ENCODE assay signal across 14 cellular contexts in genomic region chr5:139571543-139571942, GRCh38. TPM values are rescaled to one million over a fixed set of nuclear protein-coding genes. Genes with fewer than 3 reads are reported as not detected.
A peak's percentile ranks its signal among the peaks of the same experiment; 100 is the strongest.
DNase-seq lines count a peak whose midpoint lies in the region; ATAC-seq, FAIRE-seq and TF ChIP-seq lines count a peak whose summit lies in the region.
"Had no signal": no experiment of that assay in that cellular context is flagged by ENCODE, and none has a peak within 500 bp of the region (broad histone marks: within the 10 kb centered on the region; RNA-seq: fewer than 3 reads in every experiment).

No MANE protein-coding gene starts in this region.

- H3K9me3 ChIP-seq in A549 (no peaks in the 10 kb centered on the region), right lobe of liver (no peaks in the 10 kb centered on the region)
- no peaks in the 10 kb centered on the region for H3K9me3 ChIP-seq in CD4-positive, alpha-beta memory T cell (ENCODE audit: control insufficient read depth in 1 of 2, low read length in 2 of 2)
- H3K9me3 ChIP-seq: BE2C had no signal

- no peaks in the 10 kb centered on the region for H3K9me3 Mint-ChIP-seq in CD4-positive, alpha-beta memory T cell
- H3K9me3 Mint-ChIP-seq in activated CD4-positive, alpha-beta memory T cell treated with anti-CD3 and anti-CD28 coated beads, Interleukin-2, amount 10 ng/mL, durations not matched to agents 7 days and 5 days = no peaks in the 10 kb centered on the region

- TF ChIP-seq POLR2A in A549 (IDR thresholded peaks at IDR 0.05; ENCODE audit: low read length) (no peak), right lobe of liver (IDR thresholded peaks at IDR 0.05) (no peak), lower leg skin (IDR thresholded peaks at IDR 0.05) (no peak)

- intact Hi-C loops in CD4-positive, alpha-beta memory T cell (cut with micrococcal nuclease) = no loop called here
- intact Hi-C loops in right lobe of liver (cut with DNase I) (no loop called here), lower leg skin (cut with DNase I; ENCODE audit: low total_unique reads) (loop anchor here (1.0 kb wide), 1 partner anchor 17 kb away; no protein-coding TSS in a partner anchor)

- peak overlapping the region; percentile 15; the same call in 1 of the 3 replicates for H3K4me2 ChIP-seq in A549

- H3K27ac ChIP-seq in A549 (peak overlapping the region in 1 of 2 experiments; percentile 32; a peak in 1 of 6 replicates), right lobe of liver (peak overlapping the region; percentile 9 to 12 (median 10))
- no peak overlapping the region for H3K27ac ChIP-seq in CD4-positive, alpha-beta memory T cell (ENCODE audit: low read depth, low read length)
- H3K27ac ChIP-seq: RWPE1 had no signal

- CTCF ChIA-PET in A549 (lab: Yijun Ruan, JAX) = interaction anchor here (1.0 to 2.4 kb wide), 6 partner anchors 9 to 194 kb away, joined by 3 to 9 read pairs (median 3); no protein-coding TSS in a partner anchor
- CTCF ChIA-PET in CD4-positive, alpha-beta memory T cell (lab: Charles Lee; ENCODE audit: partially characterized antibody) = interaction anchor here (0.6 to 7.3 kb wide), 8 partner anchors 8 to 151 kb away, joined by 3 to 63 read pairs (median 3); no protein-coding TSS in a partner anchor
- CTCF ChIA-PET in activated CD4-positive, alpha-beta memory T cell treated with anti-CD3 and anti-CD28 coated beads, Interleukin-2, amount 10 ng/mL, durations not matched to agents 7 days and 5 days (lab: Charles Lee) = interaction anchor here (0.5 to 0.7 kb wide), 3 partner anchors 33 to 599 kb away, joined by 3 read pairs; no protein-coding TSS in a partner anchor

- H3K27me3 ChIP-seq in CD4-positive, alpha-beta memory T cell (ENCODE audit: insufficient read depth, low read length) = no peaks in the 10 kb centered on the region
- no peaks in the 10 kb centered on the region for H3K27me3 ChIP-seq in right lobe of liver
- H3K27me3 ChIP-seq: BE2C had no signal

- 75% methylated on average over 3 of the region's 3 CpGs for WGBS in A549 (ENCODE audit: missing lambda C conversion rate)
- WGBS in right lobe of liver (ENCODE audit: insufficient coverage, low coverage, low lambda C conversion rate, missing lambda C conversion rate) = 35% methylated on average over 3 of the region's 3 CpGs
- WGBS in lower leg skin, 2 donors = 55 to 66% methylated on average over 3 of the region's 3 CpGs

- no peaks in the 10 kb centered on the region for H3K27me3 Mint-ChIP-seq in CD4-positive, alpha-beta memory T cell
- no peaks in the 10 kb centered on the region for H3K27me3 Mint-ChIP-seq in activated CD4-positive, alpha-beta memory T cell treated with anti-CD3 and anti-CD28 coated beads, Interleukin-2, amount 10 ng/mL, durations not matched to agents 7 days and 5 days

- H3K27ac Mint-ChIP-seq in CD4-positive, alpha-beta memory T cell = peak overlapping the region; percentile 58 to 96 (median 76)
- H3K27ac Mint-ChIP-seq in activated CD4-positive, alpha-beta memory T cell treated with anti-CD3 and anti-CD28 coated beads, Interleukin-2, amount 10 ng/mL, durations not matched to agents 7 days and 5 days = peak overlapping the region; percentile 61

- FAIRE-seq in A549 (lab: Jason Lieb, UNC) = no peak
- FAIRE-seq: kidney had no signal

- peaks cover 44 to 82% (median 66%) of the 10 kb centered on the region in 4 donors for H3K4me1 Mint-ChIP-seq in CD4-positive, alpha-beta memory T cell
- H3K4me1 Mint-ChIP-seq in activated CD4-positive, alpha-beta memory T cell treated with anti-CD3 and anti-CD28 coated beads, Interleukin-2, amount 10 ng/mL, durations not matched to agents 7 days and 5 days = peaks cover 63% of the 10 kb centered on the region

- ATAC-seq in A549 (no peak), right lobe of liver (peak in 2 of 4 donors; percentile 10 to 18)
- ATAC-seq: HCT116 had no signal

- no peak for DNase-seq in A549 (ENCODE audit: low read depth in 1 of 2, low spot score in 1 of 2)
- DNase-seq in CD4-positive, alpha-beta memory T cell = no peak
- no peak for DNase-seq in activated CD4-positive, alpha-beta memory T cell treated with anti-CD3 and anti-CD28 coated beads, Interleukin-2, amount 10 ng/mL, durations not matched to agents 7 days and 5 days
- DNase-seq in right lobe of liver = no peak
- DNase-seq in stimulated activated CD4-positive, alpha-beta T cell treated with anti-CD3 and anti-CD28 coated beads, Interleukin-4, amount 100 ng/mL, for 4 hours = no peak
- DNase-seq in NK-92 (lab: John Stamatoyannopoulos, UW; ENCODE audit: unreplicated experiment) = no peak
- no peak for DNase-seq in lower leg skin (ENCODE audit: low spot score in 2 of 2)
- DNase-seq in KBM-7 = no peak
- DNase-seq: BE2C, kidney, NCI-H2081 treated with DMSO at 0.1 percent for 48 hours, NCI-H69 had no signal

- H3K4me1 ChIP-seq in A549 (peaks cover 34% of the 10 kb centered on the region), right lobe of liver (peaks cover 0 to 34% (median 11%) of the 10 kb centered on the region in 4 donors)
- peaks cover 86% of the 10 kb centered on the region for H3K4me1 ChIP-seq in CD4-positive, alpha-beta memory T cell (ENCODE audit: insufficient read depth, low read length)
- H3K4me1 ChIP-seq: BE2C had no signal

- POLR2A ChIA-PET in A549 (lab: Yijun Ruan, JAX) = interaction anchor here (1.0 kb wide), 1 partner anchor 11 kb away, joined by 4 read pairs; no protein-coding TSS in a partner anchor
- POLR2A ChIA-PET in CD4-positive, alpha-beta memory T cell (lab: Charles Lee; ENCODE audit: partially characterized antibody) = interaction anchor here (0.7 to 3.9 kb wide), 2 partner anchors 11 to 597 kb away, joined by 5 to 24 read pairs; partner anchors contain the start of gene UBE2D2
- POLR2A ChIA-PET in activated CD4-positive, alpha-beta memory T cell treated with anti-CD3 and anti-CD28 coated beads, Interleukin-2, amount 10 ng/mL, durations not matched to agents 7 days and 5 days (lab: Charles Lee) = interaction anchor here (1.5 to 2.5 kb wide), 2 partner anchors 9 to 11 kb away, joined by 6 to 8 read pairs; partner anchors contain the start of gene UBE2D2

- H3K36me3 ChIP-seq in CD4-positive, alpha-beta memory T cell (ENCODE audit: insufficient read depth, low read length) = peaks cover 9% of the 10 kb centered on the region
- H3K36me3 ChIP-seq in right lobe of liver = no peaks in the 10 kb centered on the region

- peaks cover 13 to 34% of the 10 kb centered on the region in 2 donors for H3K36me3 Mint-ChIP-seq in CD4-positive, alpha-beta memory T cell
- H3K36me3 Mint-ChIP-seq in activated CD4-positive, alpha-beta memory T cell treated with anti-CD3 and anti-CD28 coated beads, Interleukin-2, amount 10 ng/mL, durations not matched to agents 7 days and 5 days (ENCODE audit: low read depth) = peaks cover 40% of the 10 kb centered on the region

- H3K4me3 ChIP-seq in A549 (no peak overlapping the region), right lobe of liver (no peak overlapping the region), lower leg skin (ENCODE audit: low read depth, poor library complexity, severe bottlenecking) (no peak overlapping the region)
- H3K4me3 ChIP-seq in CD4-positive, alpha-beta memory T cell (ENCODE audit: low read length in 2 of 2) = no peak overlapping the region

- in situ Hi-C loops in KBM-7 (cut with MboI; ENCODE audit: low pct_unique_long_range_greater_than_20kb, low sequenced_read_pairs) = no loop called here

- TF ChIP-seq EP300 in A549 (IDR thresholded peaks at IDR 0.05) = no peak

- TF ChIP-seq RAD21 in A549 (conservative IDR thresholded peaks at IDR 0.05 in 1 of 2, IDR thresholded peaks at IDR 0.05 in 1 of 2) = no peak

- H3K4me3 Mint-ChIP-seq in CD4-positive, alpha-beta memory T cell = peak overlapping the region in 6 of 8 donors; percentile 13 to 75 (median 40)
- no peak overlapping the region for H3K4me3 Mint-ChIP-seq in activated CD4-positive, alpha-beta memory T cell treated with anti-CD3 and anti-CD28 coated beads, Interleukin-2, amount 10 ng/mL, durations not matched to agents 7 days and 5 days

- TF ChIP-seq CTCF in A549 (IDR thresholded peaks at IDR 0.05) = no peak
- TF ChIP-seq CTCF in right lobe of liver (IDR thresholded peaks at IDR 0.05) = no peak
- TF ChIP-seq CTCF in lower leg skin (IDR thresholded peaks at IDR 0.05) = no peak

TF ChIP-seq in A549, 52 proteins besides CTCF, POLR2A, EP300 and RAD21 (continues in another document):
- TF ChIP-seq POLR2AphosphoS2 (conservative IDR thresholded peaks at IDR 0.05; ENCODE audit: low read length) (no peak), JUN (IDR thresholded peaks at IDR 0.05) (no peak), ELK1 (IDR thresholded peaks at IDR 0.05; ENCODE audit: low read depth, low read length) (no peak), SREBF2 (IDR thresholded peaks at IDR 0.05) (no peak), HOXA7 (CRISPR knock-in tag; IDR thresholded peaks at IDR 0.05) (no peak), FOXS1 (CRISPR knock-in tag; IDR thresholded peaks at IDR 0.05) (no peak), KDM1A (IDR thresholded peaks at IDR 0.05; ENCODE audit: low read depth) (no peak), EHF (CRISPR knock-in tag; IDR thresholded peaks at IDR 0.05) (no peak), HDAC2 (IDR thresholded peaks at IDR 0.05) (no peak), ZNF302 (CRISPR knock-in tag; IDR thresholded peaks at IDR 0.05) (no peak), RFX5 (IDR thresholded peaks at IDR 0.05) (no peak), ESRRA (IDR thresholded peaks at IDR 0.05; ENCODE audit: borderline replicate concordance, low read length) (no peak), RCOR1 (IDR thresholded peaks at IDR 0.05; ENCODE audit: low read depth, low read length) (no peak)

RNA-seq across cellular contexts. Expression of gene UBE2D2, which starts 10.4 kb away (rescaled TPM):
- polyA plus RNA-seq in A549 (2011; rRNA removed) (74.8 and 92.9 TPM in 2 replicates), A549 (2017; fragmentation: RNase III; extraction: RNeasy Plus Mini Kit Qiagen cat#74134 plus additional on column Dnase treatment) (114 to 116 TPM (median 115 TPM) in 3 replicates)
- 29.7 and 31.5 TPM in 2 replicates for polyA plus RNA-seq in A549 (2012; cell fraction: cytosol; rRNA removed)
- polyA plus RNA-seq in A549 (2012; cell fraction: nucleus; rRNA removed) = 15.0 and 21.9 TPM in 2 replicates
- 28.8 and 30.3 TPM in 2 replicates for polyA minus RNA-seq in A549 (2011; rRNA and poly(A)+ RNA removed)
- 100 to 1,000 TPM; 160 to 169 TPM for total RNA-seq in CD4-positive, alpha-beta memory T cell
- polyA plus RNA-seq in CD4-positive, alpha-beta memory T cell = 100 to 1,000 TPM; 341 to 411 TPM
- total RNA-seq in activated CD4-positive, alpha-beta memory T cell treated with anti-CD3 and anti-CD28 coated beads, Interleukin-2, amount 10 ng/mL, durations not matched to agents 7 days and 5 days = 100 to 1,000 TPM; 241 to 244 TPM
- total RNA-seq in right lobe of liver (10 to 100 TPM; 38.3 to 68.3 (median 53.1) TPM), lower leg skin (10 to 100 TPM; 80.0 to 99.8 (median 85.0) TPM)
